ENCODE assay signal across 12 cellular contexts in the genomic region with DNA sequence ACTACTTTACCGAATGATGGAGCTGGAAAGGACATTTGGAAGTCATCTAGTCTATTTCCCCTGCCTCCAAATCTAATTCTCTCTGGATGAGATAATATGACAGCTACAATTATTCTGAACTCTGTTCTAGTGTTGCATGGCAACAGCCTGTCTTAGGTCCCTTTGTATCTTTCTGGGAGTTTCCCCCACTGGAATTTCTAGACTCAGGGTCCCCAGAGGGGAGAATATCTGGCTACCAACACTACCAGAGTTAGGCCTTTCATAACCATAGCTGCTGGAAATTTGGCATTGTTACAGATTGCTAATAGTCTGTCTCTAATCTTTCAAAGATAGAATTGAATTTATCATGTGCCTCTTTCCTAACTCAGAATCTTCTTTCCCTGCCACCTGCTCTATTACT. TPM values are rescaled to one million over a fixed set of nuclear protein-coding genes. Genes with fewer than 3 reads are reported as not detected.
DNase-seq lines count a peak whose midpoint lies in the region; ATAC-seq, FAIRE-seq and TF ChIP-seq lines count a peak whose summit lies in the region.
"Had no signal": no experiment of that assay in that cellular context is flagged by ENCODE, and none has a peak within 500 bp of the region (broad histone marks: within the 10 kb centered on the region; RNA-seq: fewer than 3 reads in every experiment).

No MANE protein-coding gene starts in this region.

- TF ChIP-seq CTCF in kidney (IDR thresholded peaks at IDR 0.05; ENCODE audit: borderline replicate concordance, extremely low read depth, insufficient read depth) = no peak
- TF ChIP-seq CTCF in tibial artery (IDR thresholded peaks at IDR 0.05) = no peak

- H3K4me1 Mint-ChIP-seq in activated T-cell treated with anti-CD3 and anti-CD28 coated beads, Interleukin-2, amount 50 U/mL, for 4 hours (ENCODE audit: low read depth) = peaks cover 54% of the 10 kb centered on the region
- H3K4me1 Mint-ChIP-seq in activated T-helper 2 cell treated with anti-CD3 and anti-CD28 coated beads, Interferon-gamma antibody, Interleukin-2, Interleukin-4, amounts not matched to agents 10 μg/mL and 5 μg/mL and 100 μg/mL, durations not matched to agents 14 hours and 24 hours and 36 hours (ENCODE audit: low read depth) = peaks cover 63% of the 10 kb centered on the region

- H3K4me3 Mint-ChIP-seq in activated T-cell treated with anti-CD3 and anti-CD28 coated beads, Interleukin-2, amount 50 U/mL, for 4 hours = peak overlapping the region; percentile 94
- H3K4me3 Mint-ChIP-seq in activated T-helper 2 cell treated with anti-CD3 and anti-CD28 coated beads, Interferon-gamma antibody, Interleukin-2, Interleukin-4, amounts not matched to agents 10 μg/mL and 5 μg/mL and 100 μg/mL, durations not matched to agents 14 hours and 24 hours and 36 hours (ENCODE audit: low read depth) = peak overlapping the region; percentile 82

- H3K4me1 ChIP-seq in kidney (ENCODE audit: control insufficient read depth in 1 of 2, insufficient read depth in 1 of 2, low read depth in 1 of 2, low read length in 2 of 2) (peaks cover 21 to 41% of the 10 kb centered on the region in 2 donors), tibial artery (peaks cover 0 to 75% (median 24%) of the 10 kb centered on the region in 4 donors)
- H3K4me1 ChIP-seq: BE2C had no signal

- H3K27me3 Mint-ChIP-seq in activated T-cell treated with anti-CD3 and anti-CD28 coated beads, Interleukin-2, amount 50 U/mL, for 4 hours (ENCODE audit: low read depth) = no peaks in the 10 kb centered on the region
- no peaks in the 10 kb centered on the region for H3K27me3 Mint-ChIP-seq in activated T-helper 2 cell treated with anti-CD3 and anti-CD28 coated beads, Interferon-gamma antibody, Interleukin-2, Interleukin-4, amounts not matched to agents 10 μg/mL and 5 μg/mL and 100 μg/mL, durations not matched to agents 14 hours and 24 hours and 36 hours (ENCODE audit: low read depth)

- H3K27ac ChIP-seq in kidney (ENCODE audit: low read depth in 2 of 2, low read length in 2 of 2) = peak overlapping the region; percentile 83 to 88
- peak overlapping the region; percentile 97 to 99 for H3K27ac ChIP-seq in tibial artery

- intact Hi-C loops in activated T-helper 2 cell treated with anti-CD3 and anti-CD28 coated beads, Interferon-gamma antibody, Interleukin-2, Interleukin-4, amounts not matched to agents 10 μg/mL and 5 μg/mL and 100 μg/mL, durations not matched to agents 14 hours and 24 hours and 36 hours (cut with micrococcal nuclease) = loop anchor here (1.0 kb wide), 1 partner anchor 51 kb away; no protein-coding TSS in a partner anchor
- intact Hi-C loops in kidney (cut with DNase I) (no loop called here), tibial artery (cut with DNase I; ENCODE audit: low total_unique reads) (no loop called here)

- no peaks in the 10 kb centered on the region for H3K27me3 ChIP-seq in tibial artery
- H3K27me3 ChIP-seq: BE2C had no signal

- FAIRE-seq in kidney (lab: Jason Lieb, UNC) = no peak

- no peak for ATAC-seq in activated T-cell treated with anti-CD3 and anti-CD28 coated beads, Interleukin-2, amount 50 U/mL, for 4 hours
- ATAC-seq in HG02970 (IDR thresholded peaks at IDR 0.05; ENCODE audit: low FRiP score, unreplicated experiment) = no peak

- peaks cover 41% of the 10 kb centered on the region for H3K36me3 Mint-ChIP-seq in activated T-cell treated with anti-CD3 and anti-CD28 coated beads, Interleukin-2, amount 50 U/mL, for 4 hours (ENCODE audit: insufficient read depth)
- peaks cover 76% of the 10 kb centered on the region for H3K36me3 Mint-ChIP-seq in activated T-helper 2 cell treated with anti-CD3 and anti-CD28 coated beads, Interferon-gamma antibody, Interleukin-2, Interleukin-4, amounts not matched to agents 10 μg/mL and 5 μg/mL and 100 μg/mL, durations not matched to agents 14 hours and 24 hours and 36 hours (ENCODE audit: low read depth)

- H3K9me3 Mint-ChIP-seq in activated T-cell treated with anti-CD3 and anti-CD28 coated beads, Interleukin-2, amount 50 U/mL, for 4 hours = no peaks in the 10 kb centered on the region
- no peaks in the 10 kb centered on the region for H3K9me3 Mint-ChIP-seq in activated T-helper 2 cell treated with anti-CD3 and anti-CD28 coated beads, Interferon-gamma antibody, Interleukin-2, Interleukin-4, amounts not matched to agents 10 μg/mL and 5 μg/mL and 100 μg/mL, durations not matched to agents 14 hours and 24 hours and 36 hours

- H3K4me3 ChIP-seq in kidney (ENCODE audit: low read length in 2 of 2) = peak overlapping the region; percentile 47 to 55
- H3K4me3 ChIP-seq in tibial artery = peak overlapping the region; percentile 82 to 90

- no peaks in the 10 kb centered on the region for H3K9me3 ChIP-seq in kidney (ENCODE audit: control insufficient read depth in 1 of 2, low read length in 2 of 2)
- H3K9me3 ChIP-seq in tibial artery = no peaks in the 10 kb centered on the region
- H3K9me3 ChIP-seq: BE2C had no signal

- peak overlapping the region in 1 of 2 donors; percentile 65 for H3K9ac ChIP-seq in kidney (ENCODE audit: low read length in 2 of 2)

- H3K27ac Mint-ChIP-seq in activated T-helper 2 cell treated with anti-CD3 and anti-CD28 coated beads, Interferon-gamma antibody, Interleukin-2, Interleukin-4, amounts not matched to agents 10 μg/mL and 5 μg/mL and 100 μg/mL, durations not matched to agents 14 hours and 24 hours and 36 hours = peak overlapping the region; percentile 97

- peaks cover 0 to 5% of the 10 kb centered on the region in 2 donors for H3K36me3 ChIP-seq in kidney (ENCODE audit: control insufficient read depth in 1 of 2, insufficient read depth in 2 of 2, low read length in 2 of 2)
- H3K36me3 ChIP-seq in tibial artery = no peaks in the 10 kb centered on the region
- H3K36me3 ChIP-seq: BE2C had no signal

- no peak for DNase-seq in activated T-cell treated with anti-CD3 and anti-CD28 coated beads, Interleukin-2, amount 50 U/mL, for 4 hours
- DNase-seq in activated T-cell treated with anti-CD3 and anti-CD28 coated beads for 4 hours = no peak
- DNase-seq in activated T-helper 2 cell treated with anti-CD3 and anti-CD28 coated beads, Interferon-gamma antibody, Interleukin-2, Interleukin-4, amounts not matched to agents 10 μg/mL and 5 μg/mL and 100 μg/mL, durations not matched to agents 14 hours and 24 hours and 36 hours (ENCODE audit: low spot score) = no peak
- DNase-seq in kidney = no peak
- no peak for DNase-seq in tibial artery
- DNase-seq in HuH-7 (ENCODE audit: low spot score) = no peak
- no peak for DNase-seq in NCI-H345 (lab: John Stamatoyannopoulos, UW)
- DNase-seq: aorta; BE2C; NCI-H510A treated with DMSO at 0.1 percent for 48 hours; stimulated activated naive CD4-positive, alpha-beta T cell had no signal

RNA-seq across cellular contexts. Expression of gene MSN, which starts 4.5 kb away (rescaled TPM):
- total RNA-seq in activated T-cell treated with anti-CD3 and anti-CD28 coated beads, Interleukin-2, amount 50 U/mL, for 4 hours = 100 to 1,000 TPM; 403 to 452 (median 429) TPM
- 473 and 476 TPM in 2 replicates for total RNA-seq in activated T-helper 2 cell treated with anti-CD3 and anti-CD28 coated beads, Interferon-gamma antibody, Interleukin-2, Interleukin-4, amounts not matched to agents 10 μg/mL and 5 μg/mL and 100 μg/mL, durations not matched to agents 14 hours and 24 hours and 36 hours
- total RNA-seq in kidney = 391 TPM
- polyA plus RNA-seq in kidney (ENCODE audit: insufficient read depth, low read depth, low replicate concordance) = 124 TPM
